7 cellular contexts compared by ENCODE assay signal in genomic region chr3:169630852-169631251, GRCh38.
"Had no signal": no experiment of that assay in that cellular context is flagged by ENCODE, and none has a peak within 500 bp of the region (broad histone marks: within the 10 kb centered on the region; RNA-seq: fewer than 3 reads in every experiment).

No MANE protein-coding gene starts in this region.

- H3K4me3 ChIP-seq: HAP-1, K562 had no signal

- H3K36me3 ChIP-seq: HAP-1 had no signal

- H3K9me3 ChIP-seq: HAP-1 had no signal

- DNase-seq: GOT3, H7, IMR-90, KG1 had no signal

- ATAC-seq: HCT116, K562 had no signal
